ENCODE assay signal across 1 cellular context in the genomic region with DNA sequence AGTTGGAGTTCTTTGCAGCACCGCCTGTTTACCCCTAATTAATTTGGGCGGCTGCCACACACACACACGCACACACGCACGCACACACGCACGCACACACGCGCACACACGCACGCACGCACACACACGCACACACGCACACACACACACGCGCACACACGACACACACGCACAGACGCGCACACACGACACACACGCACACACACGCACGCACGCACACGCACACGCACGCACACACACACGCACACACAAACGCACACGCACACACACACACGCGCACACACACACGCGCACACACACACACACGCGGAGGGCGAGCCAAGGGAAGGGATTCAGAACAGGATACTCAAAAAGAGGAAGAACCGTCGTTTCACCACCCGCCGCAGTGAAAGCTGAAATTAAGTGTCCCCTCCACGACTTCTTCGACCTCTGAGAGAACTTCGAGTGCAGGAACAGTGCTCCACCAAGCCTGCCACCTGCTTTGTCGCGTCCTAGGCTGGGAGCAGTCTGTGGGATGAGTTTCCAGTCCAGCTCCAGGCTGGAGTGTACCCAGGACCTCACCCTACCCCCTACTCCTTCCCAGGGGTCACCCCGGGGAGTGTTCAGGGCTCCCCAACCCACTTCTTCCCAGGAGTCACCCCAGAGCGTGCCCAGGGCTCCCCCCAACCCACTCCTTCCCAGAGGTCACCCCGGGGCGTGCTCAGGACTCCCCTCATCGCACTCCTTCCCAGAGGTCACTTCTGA.
TF ChIP-seq lines count a peak whose summit lies in the region.

No MANE protein-coding gene starts in this region.

TF ChIP-seq in H1, 55 proteins besides CTCF, POLR2A, EP300 and RAD21 (continued from another document):
- TF ChIP-seq, protein P1, sequence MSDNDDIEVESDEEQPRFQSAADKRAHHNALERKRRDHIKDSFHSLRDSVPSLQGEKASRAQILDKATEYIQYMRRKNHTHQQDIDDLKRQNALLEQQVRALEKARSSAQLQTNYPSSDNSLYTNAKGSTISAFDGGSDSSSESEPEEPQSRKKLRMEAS (IDR thresholded peaks at IDR 0.05): peak; percentile 49
- TF ChIP-seq SP4 (IDR thresholded peaks at IDR 0.05; ENCODE audit: low read length): no peak
TF ChIP-seq in H1: peak in this region for 2.
